1 cellular context compared by ENCODE assay signal in genomic region chr6:35368038-35368887, GRCh38.
TF ChIP-seq lines count a peak whose summit lies in the region.

No MANE protein-coding gene starts in this region.

TF ChIP-seq in GM23338, 12 proteins besides CTCF, POLR2A, EP300 and RAD21 (continued from another document):
- TF ChIP-seq REST (IDR thresholded peaks at IDR 0.05; ENCODE audit: unreplicated experiment) (no peak), ZNF114 (CRISPR knock-in tag; IDR thresholded peaks at IDR 0.05) (no peak), CREB1 (CRISPR knock-in tag; IDR thresholded peaks at IDR 0.05; ENCODE audit: low read depth) (no peak), NANOG (IDR thresholded peaks at IDR 0.05; ENCODE audit: borderline replicate concordance) (no peak), ETS1 (IDR thresholded peaks at IDR 0.05) (no peak), EZH2phosphoT487 (IDR thresholded peaks at IDR 0.05; ENCODE audit: unreplicated experiment) (no peak)
